In genomic region chr16:1287982-1288670, GRCh38 we compare ENCODE assay signal across 23 cellular contexts. TPM values are rescaled to one million over a fixed set of nuclear protein-coding genes. Genes with fewer than 3 reads are reported as not detected.
A peak's percentile ranks its signal among the peaks of the same experiment; 100 is the strongest.
DNase-seq lines count a peak whose midpoint lies in the region; ATAC-seq, FAIRE-seq and TF ChIP-seq lines count a peak whose summit lies in the region.
"Had no signal": no experiment of that assay in that cellular context is flagged by ENCODE, and none has a peak within 500 bp of the region (broad histone marks: within the 10 kb centered on the region; RNA-seq: fewer than 3 reads in every experiment).

No MANE protein-coding gene starts in this region.

- TF ChIP-seq CTCF in H1 (IDR thresholded peaks at IDR 0.05; ENCODE audit: control extremely low read depth in 1 of 3, insufficient read depth in 1 of 3, low read depth in 1 of 3, low read length in 3 of 3), result no peak
- no peak for TF ChIP-seq CTCF in esophagus squamous epithelium (IDR thresholded peaks at IDR 0.05)

- no peak overlapping the region for H3K18ac ChIP-seq in H1 (ENCODE audit: extremely low read depth, low read length)

- peak overlapping the region; percentile 46; the same call in 1 of the 2 replicates for H2BK15ac ChIP-seq in H1 (ENCODE audit: low read length)

- DNase-seq in Right ventricle myocardium inferior (ENCODE audit: missing footprints), result no peak
- no peak for DNase-seq in cardiac septum (ENCODE audit: low spot score)
- DNase-seq in H1 (ENCODE audit: low read depth in 1 of 2, low spot score in 2 of 2), result no peak
- DNase-seq in sciatic nerve (ENCODE audit: low spot score), result no peak
- DNase-seq in esophagus squamous epithelium (lab: John Stamatoyannopoulos, UW), result no peak
- DNase-seq in activated T-cell treated with anti-CD3 and anti-CD28 coated beads for 4 hours, result no peak
- DNase-seq: activated CD4-positive, alpha-beta T cell treated with anti-CD3 and anti-CD28 coated beads for 36 hours; activated CD8-positive, alpha-beta memory T cell treated with anti-CD3 and anti-CD28 coated beads, Interleukin-2, amount 50 U/mL, for 4 hours; activated gamma-delta T cell treated with Interleukin-2 at 50 U/mL for 16 hours; anterior cingulate cortex; CD8-positive, alpha-beta memory T cell; colonic mucosa; mesendoderm; NCI-H2081 treated with DMSO at 0.1 percent for 48 hours; NCI-H524 treated with DMSO at 0.1 percent for 48 hours; stimulated activated CD4-positive, alpha-beta T cell treated with anti-CD3 and anti-CD28 coated beads, Interleukin-15, amount 100 ng/mL, for 24 hours; T-helper 9 cell had no signal

- H3K27ac ChIP-seq in H1 (ENCODE audit: low read depth, low read length) (no peak overlapping the region), esophagus squamous epithelium (no peak overlapping the region)
- H3K27ac ChIP-seq: colonic mucosa had no signal

- H2AFZ ChIP-seq in H1 (ENCODE audit: low read length), result no peak overlapping the region

- TF ChIP-seq EP300 in H1 (IDR thresholded peaks at IDR 0.05; ENCODE audit: borderline replicate concordance in 1 of 2, low read depth in 2 of 2, low read length in 2 of 2), result no peak

- no peak overlapping the region for H2AK5ac ChIP-seq in H1 (ENCODE audit: low read depth, low read length)

- H3K4me2 ChIP-seq in H1 (ENCODE audit: insufficient read depth in 1 of 2, low read depth in 2 of 2, low read length in 2 of 2), result no peak overlapping the region

- H3K79me1 ChIP-seq in H1 (ENCODE audit: low read depth, low read length), result no peaks in the 10 kb centered on the region

- POLR2A ChIA-PET in H1 (lab: Charles Lee; ENCODE audit: partially characterized antibody), result no interaction called here

- H3K14ac ChIP-seq in H1 (ENCODE audit: insufficient read length), result no peak overlapping the region

- H3K56ac ChIP-seq in H1 (replicated peaks; ENCODE audit: insufficient read length, low read depth, low read length), result no peak overlapping the region

- CTCF ChIA-PET in H1 (lab: Charles Lee; ENCODE audit: partially characterized antibody), result interaction anchor here (1.7 to 4.7 kb wide), 3 partner anchors 10 to 17 kb away, joined by 6 to 35 read pairs (median 7); no protein-coding TSS in a partner anchor

- no peak overlapping the region for H2BK120ac ChIP-seq in H1 (replicated peaks; ENCODE audit: low read depth, low read length)

- intact Hi-C loops in Right ventricle myocardium inferior (cut with DNase I), result no loop called here
- intact Hi-C loops in cardiac septum (cut with DNase I), result no loop called here
- intact Hi-C loops in sciatic nerve (cut with DNase I), result no loop called here
- intact Hi-C loops in esophagus squamous epithelium (cut with DNase I), result no loop called here

- H3K36me3 ChIP-seq in H1 (ENCODE audit: control insufficient read depth in 2 of 4, insufficient read depth in 4 of 4, low read length in 3 of 4), result no peaks in the 10 kb centered on the region
- no peaks in the 10 kb centered on the region for H3K36me3 ChIP-seq in esophagus squamous epithelium
- H3K36me3 ChIP-seq: colonic mucosa had no signal

- H3K9ac ChIP-seq in H1 (replicated peaks in 1 of 4; ENCODE audit: extremely low read depth in 1 of 4, low read depth in 3 of 4, low read length in 3 of 4), result no peak overlapping the region; a peak in 1 of 7 replicates

- no peak overlapping the region for H3K23ac ChIP-seq in H1 (ENCODE audit: insufficient read length)

- H3K4me1 ChIP-seq in H1 (replicated peaks in 1 of 4; ENCODE audit: control insufficient read depth in 3 of 4, insufficient read depth in 4 of 4, low read length in 3 of 4) (peaks cover 3 to 30% (median 18%) of the 10 kb centered on the region in 4 experiments; a peak in 6 of 7 replicates), esophagus squamous epithelium (peaks cover 0 to 10% (median 0%) of the 10 kb centered on the region in 3 donors)

- H3K9me3 ChIP-seq in H1 (ENCODE audit: insufficient read depth in 2 of 2, low read depth in 1 of 2, low read length in 1 of 2) (no peaks in the 10 kb centered on the region), esophagus squamous epithelium (no peaks in the 10 kb centered on the region)
- H3K9me3 ChIP-seq: colonic mucosa had no signal

- 0 out of 2 replicates have a peak overlapping the region, but pooled peaks have one; percentile 35 for H2BK5ac ChIP-seq in H1 (ENCODE audit: low read depth, low read length)

- TF ChIP-seq RAD21 in H1 (IDR thresholded peaks at IDR 0.05 in 1 of 2, conservative IDR thresholded peaks at IDR 0.05 in 1 of 2; ENCODE audit: low read depth in 2 of 2, low read length in 2 of 2), result no peak

- no peak overlapping the region for H2BK20ac ChIP-seq in H1 (ENCODE audit: low read length)

- peaks cover 3% of the 10 kb centered on the region; the same call in 1 of the 2 replicates for H3K23me2 ChIP-seq in H1 (ENCODE audit: low read depth, low read length)

- H3K27me3 ChIP-seq in H1 (replicated peaks in 1 of 4; ENCODE audit: control insufficient read depth in 3 of 4, extremely low read depth in 1 of 4, insufficient read depth in 3 of 4, low read length in 3 of 4) (peaks cover 7 to 39% (median 26%) of the 10 kb centered on the region in 4 experiments), esophagus squamous epithelium (peaks cover 0 to 96% (median 20%) of the 10 kb centered on the region in 4 donors)

- no peak overlapping the region; the same call in 1 of the 2 replicates for H4K8ac ChIP-seq in H1 (ENCODE audit: extremely low read depth, insufficient read depth, low read length)

- peaks cover 0 to 2% of the 10 kb centered on the region in 2 experiments for H4K20me1 ChIP-seq in H1 (replicated peaks in 1 of 2; ENCODE audit: control insufficient read depth in 1 of 2, insufficient read depth in 2 of 2, low read length in 2 of 2)

- no peaks in the 10 kb centered on the region for H3K79me2 ChIP-seq in H1 (ENCODE audit: control insufficient read depth in 1 of 2, insufficient read depth in 2 of 2, low read length in 2 of 2)

- H3K4ac ChIP-seq in H1 (replicated peaks; ENCODE audit: insufficient read length, low read depth, low read length), result no peak overlapping the region

- peak overlapping the region; percentile 80; the same call in 1 of the 2 replicates for H2BK12ac ChIP-seq in H1 (ENCODE audit: low read depth, low read length)

- no peak overlapping the region for H4K5ac ChIP-seq in H1 (ENCODE audit: insufficient read length, low read depth, low read length)

- H3K4me3 ChIP-seq in H1 (ENCODE audit: extremely low read depth in 1 of 4, insufficient read depth in 2 of 4, low read depth in 3 of 4, low read length in 4 of 4) (no peak overlapping the region), esophagus squamous epithelium (no peak overlapping the region)
- H3K4me3 ChIP-seq: colonic mucosa, GM12878 had no signal

- TF ChIP-seq POLR2A in H1 (IDR thresholded peaks at IDR 0.05; ENCODE audit: control extremely low read depth in 1 of 2, low read depth in 2 of 2, low read length in 2 of 2), result no peak
- TF ChIP-seq POLR2A in esophagus squamous epithelium (IDR thresholded peaks at IDR 0.05), result no peak

- ATAC-seq in Right ventricle myocardium inferior (peak; percentile 58), sciatic nerve (peak; percentile 8)
- ATAC-seq: activated CD4-positive, alpha-beta T cell treated with anti-CD3 and anti-CD28 coated beads for 36 hours; GM12878 had no signal

- no peak for FAIRE-seq in H1 (lab: Jason Lieb, UNC)
- FAIRE-seq: endothelial cell of umbilical vein, frontal cortex, GM12878 had no signal

- WGBS in H1 (ENCODE audit: extremely low coverage in 1 of 2, insufficient coverage in 1 of 2, insufficient read length in 1 of 2, insufficient replicate concordance in 2 of 2, low coverage in 1 of 2, low lambda C conversion rate in 2 of 2, missing lambda C conversion rate in 1 of 2), 2 experiments, result 88% methylated on average over 33 of the region's 40 CpGs; no CpG with 5 or more reads in 1 of the 2 experiments
- WGBS in esophagus squamous epithelium, 2 donors, result 34 to 39% methylated on average over 6 to 22 of the region's 40 CpGs

- H4K91ac ChIP-seq in H1 (replicated peaks; ENCODE audit: insufficient read length, low read length), result peak overlapping the region; percentile 15

RNA-seq across cellular contexts. Expression of gene UBE2I, which starts 21.3 kb away (rescaled TPM):
- total RNA-seq in Right ventricle myocardium inferior (89.4 TPM), cardiac septum (86.6 TPM), sciatic nerve (95.7 TPM), esophagus squamous epithelium (10 to 100 TPM; 31.8 to 88.1 (median 76.3) TPM)
- total RNA-seq in H1 (2021; fragmentation: NEBNext Ultra II Directional; extraction: Animal tissue kit (Norgen Biotek cat#: 25700)), result 268 and 272 TPM in 2 replicates
- 148 and 162 TPM in 2 replicates for polyA plus RNA-seq in H1 (2011; rRNA removed)
- polyA plus RNA-seq in H1 (2011; cell fraction: cytosol; rRNA removed), result 142 TPM
- 143 TPM for polyA plus RNA-seq in H1 (2011; cell fraction: nucleus; rRNA removed)
- polyA plus RNA-seq in H1 (2012, experiment 1 of 2), result 186 to 197 TPM (median 190 TPM) in 4 replicates
- polyA plus RNA-seq in H1 (2012, experiment 2 of 2), result 278 TPM
- 202 TPM for polyA plus RNA-seq in H1 (2013, experiment 1 of 2)
- polyA plus RNA-seq in H1 (2013, experiment 2 of 2), result 204 TPM
- 87.2 and 89.0 TPM in 2 replicates for polyA minus RNA-seq in H1 (2011; rRNA and poly(A)+ RNA removed)
- 84.7 TPM for polyA minus RNA-seq in H1 (2011; cell fraction: cytosol; rRNA and poly(A)+ RNA removed)
- polyA minus RNA-seq in H1 (2011; cell fraction: nucleus; rRNA and poly(A)+ RNA removed), result 99.4 TPM

RNA-seq across cellular contexts. Expression of gene TPSD1, which starts 32.3 kb away (rescaled TPM):
- total RNA-seq in Right ventricle myocardium inferior (0.54 TPM), cardiac septum (not detected), sciatic nerve (0.27 TPM), esophagus squamous epithelium (1 to 10 TPM in 1 of 4 donors, under 1 TPM in 1, not detected in 2; 0.91 to 5.9 TPM)
- total RNA-seq in H1 (2021; fragmentation: NEBNext Ultra II Directional; extraction: Animal tissue kit (Norgen Biotek cat#: 25700)), result not detected in 2 replicates
- polyA plus RNA-seq in H1 (2011; rRNA removed), result 0.26 and 0.61 TPM in 2 replicates
- polyA plus RNA-seq in H1 (2011; cell fraction: cytosol; rRNA removed), result 0.62 TPM
- 8.5 TPM for polyA plus RNA-seq in H1 (2011; cell fraction: nucleus; rRNA removed)
- 0.42 to 1.1 TPM (median 0.70 TPM) in 4 replicates for polyA plus RNA-seq in H1 (2012, experiment 1 of 2)
- 0.18 TPM for polyA plus RNA-seq in H1 (2012, experiment 2 of 2)
- polyA plus RNA-seq in H1 (2013, experiment 1 of 2), result 0.36 TPM
- 0.17 TPM for polyA plus RNA-seq in H1 (2013, experiment 2 of 2)
- 0.28 TPM in 1 of 2 replicates, not detected in the other for polyA minus RNA-seq in H1 (2011; rRNA and poly(A)+ RNA removed)
- polyA minus RNA-seq in H1 (2011; cell fraction: cytosol; rRNA and poly(A)+ RNA removed), result not detected
- polyA minus RNA-seq in H1 (2011; cell fraction: nucleus; rRNA and poly(A)+ RNA removed), result not detected
- total RNA-seq: activated CD4-positive, alpha-beta T cell treated with anti-CD3 and anti-CD28 coated beads for 36 hours; CD8-positive, alpha-beta memory T cell; endothelial cell of umbilical vein; frontal cortex; GM12878; neural crest cell; OCI-LY7; SK-MEL-5 had no signal
- polyA plus RNA-seq: CD8-positive, alpha-beta memory T cell; endothelial cell of umbilical vein; GM12878 had no signal

RNA-seq across cellular contexts. Expression of gene BAIAP3, which starts 45.3 kb away (rescaled TPM):
- total RNA-seq in Right ventricle myocardium inferior (1.9 TPM), cardiac septum (3.8 TPM), sciatic nerve (3.9 TPM), esophagus squamous epithelium (1 to 10 TPM in 2 of 4 donors, under 1 TPM in 2; 0.68 to 2.7 (median 1.00) TPM)
- 6.8 and 7.9 TPM in 2 replicates for total RNA-seq in H1 (2021; fragmentation: NEBNext Ultra II Directional; extraction: Animal tissue kit (Norgen Biotek cat#: 25700))
- 2.9 and 6.3 TPM in 2 replicates for polyA plus RNA-seq in H1 (2011; rRNA removed)
- 4.8 TPM for polyA plus RNA-seq in H1 (2011; cell fraction: cytosol; rRNA removed)
- 33.8 TPM for polyA plus RNA-seq in H1 (2011; cell fraction: nucleus; rRNA removed)
- polyA plus RNA-seq in H1 (2012, experiment 1 of 2), result 4.5 to 6.4 TPM (median 5.6 TPM) in 4 replicates
- 2.6 TPM for polyA plus RNA-seq in H1 (2012, experiment 2 of 2)
- 5.0 TPM for polyA plus RNA-seq in H1 (2013, experiment 1 of 2)
- polyA plus RNA-seq in H1 (2013, experiment 2 of 2), result 3.4 TPM
- polyA minus RNA-seq in H1 (2011; rRNA and poly(A)+ RNA removed), result 2.0 and 2.1 TPM in 2 replicates
- 5.7 TPM for polyA minus RNA-seq in H1 (2011; cell fraction: cytosol; rRNA and poly(A)+ RNA removed)
- polyA minus RNA-seq in H1 (2011; cell fraction: nucleus; rRNA and poly(A)+ RNA removed), result 11.1 TPM

RNA-seq across cellular contexts. Expression of gene TPSAB1, which starts 47.6 kb away (rescaled TPM):
- total RNA-seq in Right ventricle myocardium inferior (9.4 TPM), cardiac septum (4.1 TPM), sciatic nerve (11.5 TPM), esophagus squamous epithelium (100 to 1,000 TPM in 1 of 4 donors, 10 to 100 TPM in 2, 1 to 10 TPM in 1; 3.0 to 395 (median 16.7) TPM)
- not detected in 2 replicates for total RNA-seq in H1 (2021; fragmentation: NEBNext Ultra II Directional; extraction: Animal tissue kit (Norgen Biotek cat#: 25700))
- polyA plus RNA-seq in H1 (2011; rRNA removed), result 0.09 TPM in 2 replicates
- 0.12 TPM for polyA plus RNA-seq in H1 (2011; cell fraction: cytosol; rRNA removed)
- 1.5 TPM for polyA plus RNA-seq in H1 (2011; cell fraction: nucleus; rRNA removed)
- not detected in 4 replicates for polyA plus RNA-seq in H1 (2012, experiment 1 of 2)
- not detected for polyA plus RNA-seq in H1 (2012, experiment 2 of 2)
- polyA plus RNA-seq in H1 (2013, experiment 1 of 2), result not detected
- not detected for polyA plus RNA-seq in H1 (2013, experiment 2 of 2)
- polyA minus RNA-seq in H1 (2011; rRNA and poly(A)+ RNA removed), result not detected in 2 replicates
- not detected for polyA minus RNA-seq in H1 (2011; cell fraction: cytosol; rRNA and poly(A)+ RNA removed)
- not detected for polyA minus RNA-seq in H1 (2011; cell fraction: nucleus; rRNA and poly(A)+ RNA removed)
- total RNA-seq: activated CD4-positive, alpha-beta T cell treated with anti-CD3 and anti-CD28 coated beads for 36 hours; CD8-positive, alpha-beta memory T cell; endothelial cell of umbilical vein; frontal cortex; GM12878; neural crest cell; OCI-LY7; SK-MEL-5 had no signal
- polyA plus RNA-seq: CD8-positive, alpha-beta memory T cell; endothelial cell of umbilical vein had no signal

RNA-seq across cellular contexts. Expression of gene TPSB2, which starts 58.1 kb away (rescaled TPM):
- total RNA-seq in Right ventricle myocardium inferior, result 10.0 TPM
- 5.5 TPM for total RNA-seq in cardiac septum
- total RNA-seq in H1 (2021; fragmentation: NEBNext Ultra II Directional; extraction: Animal tissue kit (Norgen Biotek cat#: 25700)), result not detected in 2 replicates
- polyA plus RNA-seq in H1 (2011; rRNA removed), result 0.08 TPM in 1 of 2 replicates, not detected in the other
- polyA plus RNA-seq in H1 (2011; cell fraction: cytosol; rRNA removed), result 0.06 TPM
- polyA plus RNA-seq in H1 (2011; cell fraction: nucleus; rRNA removed), result 0.50 TPM
- polyA plus RNA-seq in H1 (2012, experiment 1 of 2), result not detected in 4 replicates
- polyA plus RNA-seq in H1 (2012, experiment 2 of 2), result not detected
- not detected for polyA plus RNA-seq in H1 (2013, experiment 1 of 2)
- polyA plus RNA-seq in H1 (2013, experiment 2 of 2), result not detected
- not detected in 2 replicates for polyA minus RNA-seq in H1 (2011; rRNA and poly(A)+ RNA removed)
- polyA minus RNA-seq in H1 (2011; cell fraction: cytosol; rRNA and poly(A)+ RNA removed), result not detected
- not detected for polyA minus RNA-seq in H1 (2011; cell fraction: nucleus; rRNA and poly(A)+ RNA removed)
- total RNA-seq in sciatic nerve, result 18.5 TPM
- 100 to 1,000 TPM in 1 of 4 donors, 10 to 100 TPM in 2, 1 to 10 TPM in 1; 4.0 to 537 (median 20.2) TPM for total RNA-seq in esophagus squamous epithelium
- total RNA-seq: activated CD4-positive, alpha-beta T cell treated with anti-CD3 and anti-CD28 coated beads for 36 hours; CD8-positive, alpha-beta memory T cell; endothelial cell of umbilical vein; frontal cortex; GM12878; neural crest cell; OCI-LY7; SK-MEL-5 had no signal
- polyA plus RNA-seq: CD8-positive, alpha-beta memory T cell; endothelial cell of umbilical vein; GM12878 had no signal
